8 cellular contexts compared by ENCODE assay signal in genomic region chr14:61698216-61698980, GRCh38. TPM values are rescaled to one million over a fixed set of nuclear protein-coding genes. Genes with fewer than 3 reads are reported as not detected.
DNase-seq lines count a peak whose midpoint lies in the region; ATAC-seq, FAIRE-seq and TF ChIP-seq lines count a peak whose summit lies in the region.

No MANE protein-coding gene starts in this region.

- TF ChIP-seq POLR2A in GM12878 (IDR thresholded peaks at IDR 0.05; ENCODE audit: low read depth, low read length), result no peak

- in situ Hi-C loops in KBM-7 (cut with MboI; ENCODE audit: low pct_unique_long_range_greater_than_20kb, low sequenced_read_pairs), result no loop called here
- in situ Hi-C loops in GM12878 (cut with MboI), result no loop called here

- peaks cover 24 to 57% (median 37%) of the 10 kb centered on the region in 10 experiments for H3K4me1 ChIP-seq in BLaER1 treated with 17β-estradiol and CSF1 and Interleukin-3, amounts not matched to agents 10 nM and 100 nM
- peaks cover 7% of the 10 kb centered on the region; the same call in 1 of the 2 replicates for H3K4me1 ChIP-seq in GM12878 (ENCODE audit: control insufficient read depth, insufficient read depth, low read length)
- peaks cover 7 to 15% of the 10 kb centered on the region in 2 donors for H3K4me1 ChIP-seq in mucosa of rectum (ENCODE audit: control insufficient read depth in 2 of 2, insufficient read depth in 2 of 2, low read length in 2 of 2)

- no peak for TF ChIP-seq CTCF in GM12878 (IDR thresholded peaks at IDR 0.05 in 2 of 3, conservative IDR thresholded peaks at IDR 0.05 in 1 of 3; ENCODE audit: control insufficient read depth in 2 of 3, extremely low read depth in 1 of 3, insufficient read depth in 1 of 3, low read depth in 3 of 3, low read length in 3 of 3)

- ATAC-seq in GM12878, result peak; percentile 8
- no peak for ATAC-seq in HG02610 (IDR thresholded peaks at IDR 0.05; ENCODE audit: unreplicated experiment)
- no peak for ATAC-seq in GM19023 (IDR thresholded peaks at IDR 0.05; ENCODE audit: unreplicated experiment)

- SMC1A ChIA-PET in GM12878 (lab: Charles Lee; ENCODE audit: uncharacterized antibody, unreplicated experiment), result interaction anchor here (0.6 to 5.7 kb wide), 26 partner anchors 8 to 320 kb away, joined by 3 to 57 read pairs (median 6); no protein-coding TSS in a partner anchor

- peaks cover 60 to 80% (median 79%) of the 10 kb centered on the region in 11 experiments for H4K20me1 ChIP-seq in BLaER1 treated with 17β-estradiol and CSF1 and Interleukin-3, amounts not matched to agents 10 nM and 100 nM
- H4K20me1 ChIP-seq in GM12878 (ENCODE audit: control insufficient read depth, insufficient read depth), result no peaks in the 10 kb centered on the region; the same call in 1 of the 2 replicates

- 0% methylated on average over 2 of the region's 2 CpGs for WGBS in GM12878 (ENCODE audit: insufficient coverage, insufficient replicate concordance, low lambda C conversion rate, missing lambda C conversion rate)

- peaks cover 19 to 66% (median 43%) of the 10 kb centered on the region in 11 experiments; a peak in 18 of 22 replicates for H3K36me3 ChIP-seq in BLaER1 treated with 17β-estradiol and CSF1 and Interleukin-3, amounts not matched to agents 10 nM and 100 nM
- H3K36me3 ChIP-seq in GM12878 (ENCODE audit: control insufficient read depth in 2 of 2, insufficient read depth in 2 of 2, low read length in 1 of 2) (no peaks in the 10 kb centered on the region), mucosa of rectum (ENCODE audit: control insufficient read depth in 2 of 2, insufficient read depth in 2 of 2, low read length in 2 of 2) (no peaks in the 10 kb centered on the region)

- H3K4me3 ChIP-seq in BLaER1 treated with 17β-estradiol and CSF1 and Interleukin-3, amounts not matched to agents 10 nM and 100 nM, result peak overlapping the region; percentile 78 to 96 (median 94)
- H3K4me3 ChIP-seq in GM12878, result peak overlapping the region; percentile 97
- H3K4me3 ChIP-seq in mucosa of rectum (ENCODE audit: low read length in 2 of 2), result peak overlapping the region; percentile 94 to 98

- H2AFZ ChIP-seq in GM12878 (ENCODE audit: control insufficient read depth, low read depth, low read length), result no peak overlapping the region

- POLR2A ChIA-PET in GM12878 (lab: Charles Lee), result interaction anchor here (0.6 to 4.6 kb wide), 10 partner anchors 8 to 102 kb away, joined by 3 to 21 read pairs (median 4); no protein-coding TSS in a partner anchor

- CTCF ChIA-PET in GM12878 (lab: Yijun Ruan, JAX), result interaction anchor here (0.7 to 1.9 kb wide), 10 partner anchors 8 to 356 kb away, joined by 3 to 6 read pairs (median 4); partner anchors contain the start of gene SNAPC1

- TF ChIP-seq RAD21 in GM12878 (IDR thresholded peaks at IDR 0.05; ENCODE audit: insufficient read depth, low read depth, low read length), result no peak

- H3K79me2 ChIP-seq in GM12878 (ENCODE audit: control insufficient read depth, insufficient read depth, low read length), result peaks cover 80% of the 10 kb centered on the region

- FAIRE-seq in GM12878 (lab: Jason Lieb, UNC), result no peak

- no peak for TF ChIP-seq EP300 in GM12878 (IDR thresholded peaks at IDR 0.05; ENCODE audit: borderline replicate concordance in 1 of 2, control insufficient read depth in 1 of 2, low read depth in 2 of 2, low read length in 2 of 2)

- peak overlapping the region; percentile 94 to 99 (median 98) for H3K27ac ChIP-seq in BLaER1 treated with 17β-estradiol and CSF1 and Interleukin-3, amounts not matched to agents 10 nM and 100 nM
- peak overlapping the region; percentile 96 for H3K27ac ChIP-seq in GM12878 (ENCODE audit: control insufficient read depth, insufficient read depth)
- peak overlapping the region in 1 of 2 donors; percentile 38 for H3K27ac ChIP-seq in mucosa of rectum (ENCODE audit: low read depth in 2 of 2, low read length in 2 of 2)

- H3K9me3 ChIP-seq in BLaER1 treated with 17β-estradiol and CSF1 and Interleukin-3, amounts not matched to agents 10 nM and 100 nM (replicated peaks in 1 of 11), result peaks cover 0 to 9% (median 0%) of the 10 kb centered on the region in 11 experiments; a peak in 4 of 22 replicates
- H3K9me3 ChIP-seq in GM12878 (replicated peaks; ENCODE audit: control insufficient read depth, insufficient read depth, low read length), result no peaks in the 10 kb centered on the region
- H3K9me3 ChIP-seq in mucosa of rectum (ENCODE audit: control insufficient read depth in 2 of 2, low read length in 2 of 2), result no peaks in the 10 kb centered on the region

- H3K4me2 ChIP-seq in BLaER1 treated with 17β-estradiol and CSF1 and Interleukin-3, amounts not matched to agents 10 nM and 100 nM, result peak overlapping the region; percentile 77 to 97 (median 85)
- peak overlapping the region; percentile 72 for H3K4me2 ChIP-seq in GM12878 (ENCODE audit: control insufficient read depth, insufficient read depth)

- H3K27me3 ChIP-seq in BLaER1 treated with 17β-estradiol and CSF1 and Interleukin-3, amounts not matched to agents 10 nM and 100 nM, result no peaks in the 10 kb centered on the region
- H3K27me3 ChIP-seq in GM12878 (replicated peaks in 1 of 2; ENCODE audit: control insufficient read depth in 2 of 2, insufficient read depth in 2 of 2, low read length in 1 of 2) (no peaks in the 10 kb centered on the region), mucosa of rectum (ENCODE audit: control insufficient read depth in 2 of 2, insufficient read depth in 2 of 2, low read length in 2 of 2) (no peaks in the 10 kb centered on the region)

- RAD21 ChIA-PET in GM12878 (lab: Charles Lee; ENCODE audit: unreplicated experiment), result interaction anchor here (0.6 to 5.4 kb wide), 13 partner anchors 8 to 196 kb away, joined by 3 to 52 read pairs (median 7); partner anchors contain the start of gene SNAPC1

- DNase-seq in KBM-7 (peak; percentile 43), GM12878 (ENCODE audit: low read depth, low spot score) (no peak), DMS53 (lab: John Stamatoyannopoulos, UW) (no peak)
- no peak for DNase-seq in activated effector memory CD4-positive, alpha-beta T cell treated with Interleukin-2 at 50 U/mL for 16 hours

- no TSS peak for BruUV-seq in GM12878 (replicated peaks; lab: Mats Ljungman, UMichigan)

- intact Hi-C loops in GM12878 (cut with micrococcal nuclease; ENCODE audit: unreplicated experiment), result loop anchor here (5.0 to 10.0 kb wide), 2 partner anchors 311 to 944 kb away; no protein-coding TSS in a partner anchor

- peak overlapping the region; percentile 93 to 100 (median 99) for H3K9ac ChIP-seq in BLaER1 treated with 17β-estradiol and CSF1 and Interleukin-3, amounts not matched to agents 10 nM and 100 nM
- H3K9ac ChIP-seq in GM12878 (ENCODE audit: control insufficient read depth, insufficient read depth, low read length) (peak overlapping the region; percentile 97), mucosa of rectum (ENCODE audit: low read depth in 1 of 2, low read length in 2 of 2) (peak overlapping the region; percentile 56 to 100)

TF ChIP-seq in GM12878, 131 proteins besides CTCF, POLR2A, EP300 and RAD21 (continues in another document):
- TF ChIP-seq KLF5 (IDR thresholded peaks at IDR 0.05; ENCODE audit: partially characterized antibody) (no peak), ZBTB11 (CRISPR knock-in tag; IDR thresholded peaks at IDR 0.05) (no peak), YBX1 (IDR thresholded peaks at IDR 0.05) (no peak)

RNA-seq across cellular contexts. Expression of gene HIF1A, which starts 3.1 kb away (rescaled TPM):
- 247 and 270 TPM in 2 replicates for total RNA-seq in GM12878 (2013; cell fraction: nucleolus; rRNA removed)
- total RNA-seq in GM12878 (2014; rRNA removed) (89.4 and 91.4 TPM in 2 replicates), GM12878 (2014; rRNA removed; fragmentation: Illumina TruSeq; extraction: Trizol) (90.7 and 91.9 TPM in 2 replicates), GM12878 (2021) (80.7 and 84.4 TPM in 2 replicates)
- polyA plus RNA-seq in GM12878 (2011; ENCODE audit: low read depth), result 22.3 TPM
- polyA plus RNA-seq in GM12878 (2011; rRNA removed) (97.0 and 107 TPM in 2 replicates), GM12878 (2014; fragmentation: Illumina TruSeq; extraction: Trizol) (83.3 and 103 TPM in 2 replicates), GM12878 (2014; fragmentation: Nextera tagmentation; extraction: Ambion mirVana) (10 to 100 TPM; 18.3 to 22.3 TPM), GM12878 (2014; rRNA removed) (51.9 and 65.7 TPM in 2 replicates), GM12878 (2016; fragmentation: Nextera tagmentation; extraction: Ambion mirVana) (10 to 100 TPM; 66.7 to 69.9 TPM)
- 37.8 and 42.2 TPM in 2 replicates for polyA plus RNA-seq in GM12878 (2011; cell fraction: cytosol; rRNA removed)
- 38.9 and 57.4 TPM in 2 replicates for polyA plus RNA-seq in GM12878 (2011; cell fraction: nucleus; rRNA removed)
- polyA plus RNA-seq in GM12878 (2012), result 32.0 and 35.6 TPM in 2 replicates
- polyA minus RNA-seq in GM12878 (2011; rRNA and poly(A)+ RNA removed), result 55.7 and 109 TPM in 2 replicates
- polyA minus RNA-seq in GM12878 (2011; cell fraction: cytosol; rRNA and poly(A)+ RNA removed), result 47.4 and 47.5 TPM in 2 replicates
- 58.2 and 99.9 TPM in 2 replicates for polyA minus RNA-seq in GM12878 (2011; cell fraction: nucleus; rRNA and poly(A)+ RNA removed)
